25 cellular contexts compared by ENCODE assay signal in the genomic region with DNA sequence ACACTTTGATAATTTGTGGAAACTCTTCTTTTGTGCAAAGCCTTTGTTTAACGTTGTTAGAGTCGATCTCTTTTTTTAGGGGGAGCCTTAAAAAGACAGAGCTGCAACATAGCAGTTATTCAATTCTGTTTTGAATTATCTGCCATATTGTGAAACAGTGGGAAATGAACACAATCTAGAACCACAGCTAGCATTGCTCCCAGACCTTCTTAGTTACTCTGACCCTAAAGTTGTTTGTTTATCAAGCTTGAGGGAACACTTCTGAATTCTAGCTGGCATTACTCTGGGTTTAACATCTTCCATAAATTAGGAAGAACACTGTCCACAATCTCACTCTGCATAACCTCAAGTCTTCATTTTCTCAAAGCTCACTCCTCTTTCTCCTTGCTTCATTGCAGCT.
"Had no signal": no experiment of that assay in that cellular context is flagged by ENCODE, and none has a peak within 500 bp of the region (broad histone marks: within the 10 kb centered on the region; RNA-seq: fewer than 3 reads in every experiment).

No MANE protein-coding gene starts in this region.

- H3K9me3 ChIP-seq: Peyer's patch had no signal

- H3K4me3 ChIP-seq: K562, Peyer's patch had no signal

- H3K4me1 ChIP-seq: Peyer's patch had no signal

- H3K27me3 ChIP-seq: Peyer's patch had no signal

- H3K36me3 ChIP-seq: Peyer's patch had no signal

- H3K27ac ChIP-seq: Peyer's patch, RWPE1 had no signal

- ATAC-seq: activated CD8-positive, alpha-beta T cell treated with anti-CD3 and anti-CD28 coated beads, Interleukin-2, amount 10 ng/mL, durations not matched to agents 7 days and 5 days; K562; WTC11 had no signal

- DNase-seq: activated CD4-positive, alpha-beta T cell treated with anti-CD3 and anti-CD28 coated beads for 48 hours; activated CD4-positive, alpha-beta T cell treated with anti-CD3 and anti-CD28 coated beads, Interleukin-2, amount 50 U/mL, for 4 hours; activated CD4-positive, CD25-positive, alpha-beta regulatory T cell treated with anti-CD3 and anti-CD28 coated beads, Interleukin-2, amount 50 U/mL, for 72 hours; activated CD8-positive, alpha-beta memory T cell treated with anti-CD3 and anti-CD28 coated beads, Interleukin-2, amount 50 U/mL, for 48 hours; activated CD8-positive, alpha-beta T cell treated with anti-CD3 and anti-CD28 coated beads, Interleukin-2, amount 10 ng/mL, durations not matched to agents 7 days and 5 days; activated naive CD4-positive, alpha-beta T cell treated with anti-CD3 and anti-CD28 coated beads, Interleukin-2, amount 50 U/mL, for 16 hours; activated naive CD8-positive, alpha-beta T cell treated with anti-CD3 and anti-CD28 coated beads, Interleukin-2, amount 10 ng/mL, durations not matched to agents 7 days and 5 days; activated T-cell treated with anti-CD3 and anti-CD28 coated beads, Interleukin-2, amount 50 U/mL, for 1 hour; Karpas-422; MM.1S; NCI-H1105; NCI-H1436; NCI-H1694 treated with DMSO at 0.1 percent for 48 hours; NCI-H2029 treated with DMSO at 0.1 percent for 48 hours; NCI-H2171; NCI-H345; NCI-H510A; NCI-H69; NK-92 treated with Interleukin-12 subunit alpha and Interleukin-12 subunit beta, amount 100 ng/mL, for 24 hours; Peyer's patch; SHP77 treated with DMSO at 0.1 percent for 48 hours; T-helper 9 cell had no signal
